ENCODE assay signal across 9 cellular contexts in the genomic region with DNA sequence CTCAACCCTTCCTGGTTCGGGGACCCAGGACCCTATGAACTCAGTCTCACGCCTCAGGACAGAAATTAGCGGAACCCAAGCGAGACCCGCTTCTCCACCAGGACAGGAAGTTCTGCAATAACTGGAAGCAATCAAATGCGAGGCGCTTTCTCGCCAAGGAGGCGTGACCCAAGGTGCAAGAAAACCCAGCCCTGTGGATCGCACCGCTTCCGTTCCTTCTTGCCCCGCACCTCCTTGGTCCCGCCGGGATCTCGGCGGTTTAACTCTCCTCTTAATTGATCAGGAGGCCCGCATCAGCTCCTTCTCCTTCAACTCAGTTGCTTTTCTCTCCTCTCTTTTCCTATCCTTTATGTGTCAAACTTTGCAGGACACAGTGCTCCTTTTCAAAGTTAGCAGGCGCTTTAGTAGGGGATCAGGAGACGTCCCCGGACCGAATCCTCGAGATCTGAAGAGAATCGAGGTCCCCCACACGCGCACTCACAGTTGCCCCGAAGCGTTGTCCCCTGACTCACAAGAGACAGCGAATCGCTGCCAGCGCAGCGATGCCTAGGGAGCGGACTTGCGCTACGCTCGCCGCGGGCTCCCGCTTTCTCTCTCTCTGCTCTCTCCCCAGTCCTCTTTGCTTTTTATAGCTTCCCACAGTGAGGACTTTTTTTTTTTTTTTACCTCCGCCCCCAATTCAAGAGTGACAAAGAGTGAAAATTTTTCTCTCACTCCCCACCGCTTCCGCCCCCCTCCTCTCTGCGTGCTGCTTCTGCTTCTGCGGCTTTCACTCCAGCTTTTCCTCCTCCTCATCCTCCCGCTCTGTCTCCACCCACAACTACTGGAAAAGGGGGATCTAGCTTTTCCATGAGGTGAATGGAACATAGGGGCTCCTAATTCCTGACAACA. TPM values are rescaled to one million over a fixed set of nuclear protein-coding genes. Genes with fewer than 3 reads are reported as not detected.
DNase-seq lines count a peak whose midpoint lies in the region; ATAC-seq, FAIRE-seq and TF ChIP-seq lines count a peak whose summit lies in the region.
"Had no signal": no experiment of that assay in that cellular context is flagged by ENCODE, and none has a peak within 500 bp of the region (broad histone marks: within the 10 kb centered on the region; RNA-seq: fewer than 3 reads in every experiment).

A gene with protein sequence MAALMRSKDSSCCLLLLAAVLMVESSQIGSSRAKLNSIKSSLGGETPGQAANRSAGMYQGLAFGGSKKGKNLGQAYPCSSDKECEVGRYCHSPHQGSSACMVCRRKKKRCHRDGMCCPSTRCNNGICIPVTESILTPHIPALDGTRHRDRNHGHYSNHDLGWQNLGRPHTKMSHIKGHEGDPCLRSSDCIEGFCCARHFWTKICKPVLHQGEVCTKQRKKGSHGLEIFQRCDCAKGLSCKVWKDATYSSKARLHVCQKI (minus strand): TSS at position 603 of the 891 bp plus-strand sequence. CDS start 722 bp downstream, outside the sequence.

- BruUV-seq in endothelial cell of umbilical vein (replicated peaks; lab: Mats Ljungman, UMichigan) (no TSS peak), Calu3 (replicated peaks; lab: Mats Ljungman, UMichigan) (no TSS peak)

- peak within 1 kb of the TSS; percentile 100 for H3K4me2 ChIP-seq in endothelial cell of umbilical vein (ENCODE audit: insufficient read depth, low read length)

- no peak within 1 kb of the TSS for H3K27ac ChIP-seq in endothelial cell of umbilical vein (ENCODE audit: insufficient read depth, low read depth, low read length)

- no peak for TF ChIP-seq CTCF in endothelial cell of umbilical vein (IDR thresholded peaks at IDR 0.05; ENCODE audit: extremely low read depth in 1 of 2, insufficient read depth in 1 of 2, low read depth in 1 of 2, low read length in 2 of 2)
- TF ChIP-seq CTCF in Calu3 (IDR thresholded peaks at IDR 0.05; ENCODE audit: unreplicated experiment), result no peak

- peaks cover 10 to 16% of the 10 kb centered on the region in 2 donors for H3K4me1 Mint-ChIP-seq in natural killer cell treated with Interleukin-12 subunit alpha and Interleukin-12 subunit beta and Interleukin-15 and Interleukin-18, amount 100 ng/mL, for 72 hours (ENCODE audit: low read depth in 2 of 2)
- no peaks in the 10 kb centered on the region for H3K4me1 Mint-ChIP-seq in Calu3 (ENCODE audit: low read depth, unreplicated experiment)

- H3K9me3 ChIP-seq in endothelial cell of umbilical vein (replicated peaks; ENCODE audit: control insufficient read depth, insufficient read depth, low read length), result no peaks in the 10 kb centered on the region

- POLR2A ChIA-PET in endothelial cell of umbilical vein (lab: Charles Lee), result interaction anchor here (0.6 kb wide), 1 partner anchor 684 kb away, joined by 4 read pairs; no protein-coding TSS in a partner anchor

- H3K27me3 Mint-ChIP-seq in natural killer cell treated with Interleukin-12 subunit alpha and Interleukin-12 subunit beta and Interleukin-15 and Interleukin-18, amount 100 ng/mL, for 72 hours, result peaks cover 29 to 34% of the 10 kb centered on the region in 2 donors
- H3K27me3 Mint-ChIP-seq in Calu3 (ENCODE audit: unreplicated experiment), result no peaks in the 10 kb centered on the region

- no peak within 1 kb of the TSS for H3K27ac Mint-ChIP-seq in natural killer cell treated with Interleukin-12 subunit alpha and Interleukin-12 subunit beta and Interleukin-15 and Interleukin-18, amount 100 ng/mL, for 72 hours
- H3K27ac Mint-ChIP-seq in Calu3 (ENCODE audit: unreplicated experiment), result no peak within 1 kb of the TSS

- H3K4me1 ChIP-seq in endothelial cell of umbilical vein (ENCODE audit: control insufficient read depth, extremely low read depth, insufficient read depth, low read length), result peaks cover 34% of the 10 kb centered on the region

- DNase-seq in activated CD8-positive, alpha-beta memory T cell treated with anti-CD3 and anti-CD28 coated beads for 24 hours, result peak; percentile 56
- no peak for DNase-seq in activated CD8-positive, alpha-beta memory T cell treated with anti-CD3 and anti-CD28 coated beads, Interleukin-2, amount 50 U/mL, for 4 hours
- DNase-seq in SK-N-DZ (ENCODE audit: low spot score) (peak; percentile 1), endothelial cell of umbilical vein (ENCODE audit: low read depth, low spot score) (peak; percentile 20), Calu3 (no peak), NCI-H446 treated with DMSO at 0.1 percent for 48 hours (lab: John Stamatoyannopoulos, UW) (no peak)
- no peak for DNase-seq in natural killer cell treated with Interleukin-12 subunit alpha and Interleukin-12 subunit beta and Interleukin-15 and Interleukin-18, amount 100 ng/mL, for 72 hours (ENCODE audit: low spot score)

- H4K20me1 ChIP-seq in endothelial cell of umbilical vein (replicated peaks; ENCODE audit: control insufficient read depth, extremely low read depth, insufficient read depth, low read length), result no peaks in the 10 kb centered on the region

- CTCF ChIA-PET in endothelial cell of umbilical vein (lab: Charles Lee), result interaction anchor here (1.1 to 15.3 kb wide), 16 partner anchors 8 to 770 kb away, joined by 3 to 202 read pairs (median 6); no protein-coding TSS in a partner anchor
- CTCF ChIA-PET in Calu3 (lab: Charles Lee), result no interaction called here

- no peak for TF ChIP-seq POLR2A in endothelial cell of umbilical vein (IDR thresholded peaks at IDR 0.05; ENCODE audit: low read depth, low read length)

- H3K79me2 ChIP-seq in endothelial cell of umbilical vein (ENCODE audit: control insufficient read depth, insufficient read depth, low read length), result no peaks in the 10 kb centered on the region

- H3K27me3 ChIP-seq in endothelial cell of umbilical vein (ENCODE audit: control insufficient read depth in 2 of 2, insufficient read depth in 2 of 2, low read length in 2 of 2), result peaks cover 17 to 19% of the 10 kb centered on the region in 2 experiments

- H3K36me3 ChIP-seq in endothelial cell of umbilical vein (ENCODE audit: control insufficient read depth in 2 of 2, extremely low read depth in 1 of 2, insufficient read depth in 2 of 2, low read length in 2 of 2), result no peaks in the 10 kb centered on the region

- peak within 1 kb of the TSS; percentile 90 for H2AFZ ChIP-seq in endothelial cell of umbilical vein (ENCODE audit: low read depth, low read length)

- peak within 1 kb of the TSS; percentile 87 for H3K4me3 Mint-ChIP-seq in natural killer cell treated with Interleukin-12 subunit alpha and Interleukin-12 subunit beta and Interleukin-15 and Interleukin-18, amount 100 ng/mL, for 72 hours
- H3K4me3 Mint-ChIP-seq in Calu3 (ENCODE audit: low read depth, unreplicated experiment), result no peak within 1 kb of the TSS

- FAIRE-seq in endothelial cell of umbilical vein (lab: Jason Lieb, UNC), result peak; percentile 54
- FAIRE-seq: G401.6 had no signal

- H3K4me3 ChIP-seq in endothelial cell of umbilical vein (replicated peaks in 1 of 3; ENCODE audit: insufficient read depth in 1 of 3, low read depth in 1 of 3, low read length in 3 of 3), result peak within 1 kb of the TSS; percentile 29 to 84 (median 62)

- H3K36me3 Mint-ChIP-seq in natural killer cell treated with Interleukin-12 subunit alpha and Interleukin-12 subunit beta and Interleukin-15 and Interleukin-18, amount 100 ng/mL, for 72 hours, result peaks cover 5% of the 10 kb centered on the region
- no peaks in the 10 kb centered on the region for H3K36me3 Mint-ChIP-seq in Calu3 (ENCODE audit: insufficient read depth, unreplicated experiment)

- dilution Hi-C loops in endothelial cell of umbilical vein (cut with MboI; ENCODE audit: extremely low pct_ligation_motif_present, low sequenced_read_pairs), result no loop called here

- no peak within 1 kb of the TSS for H3K9ac ChIP-seq in endothelial cell of umbilical vein (replicated peaks; ENCODE audit: extremely low read depth, insufficient read depth, low read length)

- intact Hi-C loops in endothelial cell of umbilical vein (cut with micrococcal nuclease), result loop anchor here (2.0 to 10.0 kb wide), 4 partner anchors 481 to 771 kb away; no protein-coding TSS in a partner anchor
- intact Hi-C loops in Calu3 (cut with micrococcal nuclease; ENCODE audit: unreplicated experiment), result no loop called here

- peak in 1 of 2 donors; percentile 44 for ATAC-seq in natural killer cell treated with Interleukin-12 subunit alpha and Interleukin-12 subunit beta and Interleukin-15 and Interleukin-18, amount 100 ng/mL, for 72 hours
- ATAC-seq in GM19328 (IDR thresholded peaks at IDR 0.05; ENCODE audit: unreplicated experiment), result no peak

- peaks cover 4% of the 10 kb centered on the region for H3K9me3 Mint-ChIP-seq in natural killer cell treated with Interleukin-12 subunit alpha and Interleukin-12 subunit beta and Interleukin-15 and Interleukin-18, amount 100 ng/mL, for 72 hours
- peaks cover 6% of the 10 kb centered on the region for H3K9me3 Mint-ChIP-seq in Calu3 (ENCODE audit: low read depth, unreplicated experiment)

- H3K9me1 ChIP-seq in endothelial cell of umbilical vein (replicated peaks; ENCODE audit: control insufficient read depth, extremely low read depth, insufficient read depth, low read length), result no peaks in the 10 kb centered on the region

TF ChIP-seq in endothelial cell of umbilical vein, 7 proteins besides CTCF, POLR2A, EP300 and RAD21:
- TF ChIP-seq GATA2 (IDR thresholded peaks at IDR 0.05; ENCODE audit: insufficient read depth, insufficient read length, low read depth, low read length) (no peak), FOS (IDR thresholded peaks at IDR 0.05; ENCODE audit: borderline replicate concordance, insufficient read depth, low read length) (peak; percentile 39)

RNA-seq across cellular contexts. Expression of the gene that starts here (rescaled TPM):
- not detected in 2 replicates for polyA plus RNA-seq in SK-N-DZ (2014; cell fraction: cytosol; rRNA removed)
- not detected in 2 replicates for polyA plus RNA-seq in SK-N-DZ (2014; cell fraction: nucleus; rRNA removed)
- total RNA-seq in endothelial cell of umbilical vein (0.09 and 0.24 TPM in 2 replicates), Calu3 (2022) (not detected in 2 replicates)
- polyA plus RNA-seq in endothelial cell of umbilical vein, result 0.14 and 0.19 TPM in 2 replicates
- polyA plus RNA-seq in endothelial cell of umbilical vein (2011; cell fraction: cytosol; rRNA removed), result 0.10 TPM in 2 replicates
- 0.09 and 0.53 TPM in 2 replicates for polyA plus RNA-seq in endothelial cell of umbilical vein (2011; cell fraction: nucleus; rRNA removed)
- polyA plus RNA-seq in endothelial cell of umbilical vein (2012), result not detected in 2 replicates
- polyA minus RNA-seq in endothelial cell of umbilical vein, result 0.32 TPM in 1 of 2 replicates, not detected in the other
- not detected for polyA minus RNA-seq in endothelial cell of umbilical vein (2011; cell fraction: cytosol; rRNA and poly(A)+ RNA removed)
- 0.43 TPM in 1 of 2 replicates, not detected in the other for polyA minus RNA-seq in endothelial cell of umbilical vein (2011; cell fraction: nucleus; rRNA and poly(A)+ RNA removed)
- total RNA-seq in natural killer cell treated with Interleukin-12 subunit alpha and Interleukin-12 subunit beta and Interleukin-15 and Interleukin-18, amount 100 ng/mL, for 72 hours, result not detected

Comparison
In these comparisons a context has a peak if more than half of its experiments do, and no peak if none do; other contexts are left out.
1. DNase-seq: peak in activated CD8-positive, alpha-beta memory T cell treated with anti-CD3 and anti-CD28 coated beads for 24 hours (single experiment) and SK-N-DZ (single experiment); none in activated CD8-positive, alpha-beta memory T cell treated with anti-CD3 and anti-CD28 coated beads, Interleukin-2, amount 50 U/mL, for 4 hours (single experiment), natural killer cell treated with Interleukin-12 subunit alpha and Interleukin-12 subunit beta and Interleukin-15 and Interleukin-18, amount 100 ng/mL, for 72 hours (single experiment), Calu3 (single experiment) and NCI-H446 treated with DMSO at 0.1 percent for 48 hours (single experiment).
2. Peak in DNase-seq, H3K4me3 ChIP-seq and H3K4me2 ChIP-seq in endothelial cell of umbilical vein; RNA of the gene not detected or under 1 TPM.